In the genomic region with DNA sequence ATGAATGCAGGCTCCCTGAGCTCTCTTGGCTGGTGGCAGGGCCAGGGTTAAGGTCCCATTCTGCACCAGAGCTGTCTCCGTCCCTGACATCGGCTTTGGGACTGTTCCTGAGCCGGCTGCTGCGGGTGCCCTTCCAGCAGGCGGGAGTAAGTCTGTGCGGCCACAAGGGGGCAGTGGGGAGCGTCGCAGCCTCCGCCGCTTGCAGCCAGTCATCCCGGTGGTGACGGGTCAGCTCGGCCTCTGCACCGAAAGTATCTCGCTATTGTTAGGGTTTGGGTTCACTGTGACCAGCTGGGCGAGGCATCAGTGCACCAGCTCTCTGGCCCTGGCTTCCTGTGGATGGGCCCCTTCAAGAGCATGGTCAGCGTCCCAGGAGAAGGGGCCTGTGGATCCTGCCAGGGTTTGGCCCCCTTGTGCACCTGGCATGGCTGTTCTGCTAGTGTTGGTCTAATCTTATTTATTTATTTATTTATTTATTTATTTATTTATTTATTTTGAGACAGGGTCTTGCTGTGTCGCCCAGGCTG, we compare ENCODE assay signal across 1 cellular context.
TF ChIP-seq lines count a peak whose summit lies in the region.

No MANE protein-coding gene starts in this region.

TF ChIP-seq in K562, 482 proteins besides CTCF, POLR2A, EP300 and RAD21 (continued from another document):
- TF ChIP-seq, protein P1, sequence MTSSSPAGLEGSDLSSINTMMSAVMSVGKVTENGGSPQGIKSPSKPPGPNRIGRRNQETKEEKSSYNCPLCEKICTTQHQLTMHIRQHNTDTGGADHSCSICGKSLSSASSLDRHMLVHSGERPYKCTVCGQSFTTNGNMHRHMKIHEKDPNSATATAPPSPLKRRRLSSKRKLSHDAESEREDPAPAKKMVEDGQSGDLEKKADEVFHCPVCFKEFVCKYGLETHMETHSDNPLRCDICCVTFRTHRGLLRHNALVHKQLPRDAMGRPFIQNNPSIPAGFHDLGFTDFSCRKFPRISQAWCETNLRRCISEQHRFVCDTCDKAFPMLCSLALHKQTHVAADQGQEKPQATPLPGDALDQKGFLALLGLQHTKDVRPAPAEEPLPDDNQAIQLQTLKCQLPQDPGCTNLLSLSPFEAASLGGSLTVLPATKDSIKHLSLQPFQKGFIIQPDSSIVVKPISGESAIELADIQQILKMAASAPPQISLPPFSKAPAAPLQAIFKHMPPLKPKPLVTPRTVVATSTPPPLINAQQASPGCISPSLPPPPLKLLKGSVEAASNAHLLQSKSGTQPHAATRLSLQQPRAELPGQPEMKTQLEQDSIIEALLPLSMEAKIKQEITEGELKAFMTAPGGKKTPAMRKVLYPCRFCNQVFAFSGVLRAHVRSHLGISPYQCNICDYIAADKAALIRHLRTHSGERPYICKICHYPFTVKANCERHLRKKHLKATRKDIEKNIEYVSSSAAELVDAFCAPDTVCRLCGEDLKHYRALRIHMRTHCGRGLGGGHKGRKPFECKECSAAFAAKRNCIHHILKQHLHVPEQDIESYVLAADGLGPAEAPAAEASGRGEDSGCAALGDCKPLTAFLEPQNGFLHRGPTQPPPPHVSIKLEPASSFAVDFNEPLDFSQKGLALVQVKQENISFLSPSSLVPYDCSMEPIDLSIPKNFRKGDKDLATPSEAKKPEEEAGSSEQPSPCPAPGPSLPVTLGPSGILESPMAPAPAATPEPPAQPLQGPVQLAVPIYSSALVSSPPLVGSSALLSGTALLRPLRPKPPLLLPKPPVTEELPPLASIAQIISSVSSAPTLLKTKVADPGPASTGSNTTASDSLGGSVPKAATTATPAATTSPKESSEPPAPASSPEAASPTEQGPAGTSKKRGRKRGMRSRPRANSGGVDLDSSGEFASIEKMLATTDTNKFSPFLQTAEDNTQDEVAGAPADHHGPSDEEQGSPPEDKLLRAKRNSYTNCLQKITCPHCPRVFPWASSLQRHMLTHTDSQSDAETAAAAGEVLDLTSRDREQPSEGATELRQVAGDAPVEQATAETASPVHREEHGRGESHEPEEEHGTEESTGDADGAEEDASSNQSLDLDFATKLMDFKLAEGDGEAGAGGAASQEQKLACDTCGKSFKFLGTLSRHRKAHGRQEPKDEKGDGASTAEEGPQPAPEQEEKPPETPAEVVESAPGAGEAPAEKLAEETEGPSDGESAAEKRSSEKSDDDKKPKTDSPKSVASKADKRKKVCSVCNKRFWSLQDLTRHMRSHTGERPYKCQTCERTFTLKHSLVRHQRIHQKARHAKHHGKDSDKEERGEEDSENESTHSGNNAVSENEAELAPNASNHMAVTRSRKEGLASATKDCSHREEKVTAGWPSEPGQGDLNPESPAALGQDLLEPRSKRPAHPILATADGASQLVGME (CRISPR knock-in tag; IDR thresholded peaks at IDR 0.05) = no peak
- TF ChIP-seq ZNF561 (CRISPR knock-in tag; conservative IDR thresholded peaks at IDR 0.05) = no peak
- peak; percentile 35; the same call in 1 of the 2 replicates for TF ChIP-seq SMARCA4 (IDR thresholded peaks at IDR 0.05)
- TF ChIP-seq, protein P2, sequence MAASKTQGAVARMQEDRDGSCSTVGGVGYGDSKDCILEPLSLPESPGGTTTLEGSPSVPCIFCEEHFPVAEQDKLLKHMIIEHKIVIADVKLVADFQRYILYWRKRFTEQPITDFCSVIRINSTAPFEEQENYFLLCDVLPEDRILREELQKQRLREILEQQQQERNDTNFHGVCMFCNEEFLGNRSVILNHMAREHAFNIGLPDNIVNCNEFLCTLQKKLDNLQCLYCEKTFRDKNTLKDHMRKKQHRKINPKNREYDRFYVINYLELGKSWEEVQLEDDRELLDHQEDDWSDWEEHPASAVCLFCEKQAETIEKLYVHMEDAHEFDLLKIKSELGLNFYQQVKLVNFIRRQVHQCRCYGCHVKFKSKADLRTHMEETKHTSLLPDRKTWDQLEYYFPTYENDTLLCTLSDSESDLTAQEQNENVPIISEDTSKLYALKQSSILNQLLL (CRISPR knock-in tag; IDR thresholded peaks at IDR 0.05; ENCODE audit: borderline replicate concordance) = no peak
- no peak for TF ChIP-seq ELF2 (CRISPR knock-in tag; IDR thresholded peaks at IDR 0.05)
- TF ChIP-seq ZNF184 (CRISPR knock-in tag; IDR thresholded peaks at IDR 0.05) = no peak
- TF ChIP-seq, protein P3, sequence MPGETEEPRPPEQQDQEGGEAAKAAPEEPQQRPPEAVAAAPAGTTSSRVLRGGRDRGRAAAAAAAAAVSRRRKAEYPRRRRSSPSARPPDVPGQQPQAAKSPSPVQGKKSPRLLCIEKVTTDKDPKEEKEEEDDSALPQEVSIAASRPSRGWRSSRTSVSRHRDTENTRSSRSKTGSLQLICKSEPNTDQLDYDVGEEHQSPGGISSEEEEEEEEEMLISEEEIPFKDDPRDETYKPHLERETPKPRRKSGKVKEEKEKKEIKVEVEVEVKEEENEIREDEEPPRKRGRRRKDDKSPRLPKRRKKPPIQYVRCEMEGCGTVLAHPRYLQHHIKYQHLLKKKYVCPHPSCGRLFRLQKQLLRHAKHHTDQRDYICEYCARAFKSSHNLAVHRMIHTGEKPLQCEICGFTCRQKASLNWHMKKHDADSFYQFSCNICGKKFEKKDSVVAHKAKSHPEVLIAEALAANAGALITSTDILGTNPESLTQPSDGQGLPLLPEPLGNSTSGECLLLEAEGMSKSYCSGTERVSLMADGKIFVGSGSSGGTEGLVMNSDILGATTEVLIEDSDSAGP (CRISPR knock-in tag; IDR thresholded peaks at IDR 0.05) = no peak
- TF ChIP-seq NBN (IDR thresholded peaks at IDR 0.05; ENCODE audit: low read depth) = no peak
- TF ChIP-seq ZNF436 (CRISPR knock-in tag; IDR thresholded peaks at IDR 0.05) = no peak
- no peak for TF ChIP-seq ADNP (tag; IDR thresholded peaks at IDR 0.05)
- TF ChIP-seq ZKSCAN1 (IDR thresholded peaks at IDR 0.05; ENCODE audit: low read depth, low read length) = 0 out of 2 replicates have a peak, but pooled peaks have one; percentile 29
- TF ChIP-seq, protein P4, sequence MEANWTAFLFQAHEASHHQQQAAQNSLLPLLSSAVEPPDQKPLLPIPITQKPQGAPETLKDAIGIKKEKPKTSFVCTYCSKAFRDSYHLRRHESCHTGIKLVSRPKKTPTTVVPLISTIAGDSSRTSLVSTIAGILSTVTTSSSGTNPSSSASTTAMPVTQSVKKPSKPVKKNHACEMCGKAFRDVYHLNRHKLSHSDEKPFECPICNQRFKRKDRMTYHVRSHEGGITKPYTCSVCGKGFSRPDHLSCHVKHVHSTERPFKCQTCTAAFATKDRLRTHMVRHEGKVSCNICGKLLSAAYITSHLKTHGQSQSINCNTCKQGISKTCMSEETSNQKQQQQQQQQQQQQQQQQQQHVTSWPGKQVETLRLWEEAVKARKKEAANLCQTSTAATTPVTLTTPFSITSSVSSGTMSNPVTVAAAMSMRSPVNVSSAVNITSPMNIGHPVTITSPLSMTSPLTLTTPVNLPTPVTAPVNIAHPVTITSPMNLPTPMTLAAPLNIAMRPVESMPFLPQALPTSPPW (CRISPR knock-in tag; IDR thresholded peaks at IDR 0.05) = peak; percentile 24; the same call in 1 of the 2 replicates
- TF ChIP-seq BACH1 (tag; IDR thresholded peaks at IDR 0.05) = no peak
- no peak for TF ChIP-seq ZNF778 (CRISPR knock-in tag; IDR thresholded peaks at IDR 0.05)
- TF ChIP-seq RBBP5 (IDR thresholded peaks at IDR 0.05; ENCODE audit: borderline replicate concordance, insufficient read depth, low read length, poor library complexity, severe bottlenecking) = peak; percentile 61
- peak; percentile 81 for TF ChIP-seq CTBP1 (IDR thresholded peaks at IDR 0.05; ENCODE audit: borderline replicate concordance)
- TF ChIP-seq EP400 (IDR thresholded peaks at IDR 0.05) = no peak
- TF ChIP-seq, protein P5, sequence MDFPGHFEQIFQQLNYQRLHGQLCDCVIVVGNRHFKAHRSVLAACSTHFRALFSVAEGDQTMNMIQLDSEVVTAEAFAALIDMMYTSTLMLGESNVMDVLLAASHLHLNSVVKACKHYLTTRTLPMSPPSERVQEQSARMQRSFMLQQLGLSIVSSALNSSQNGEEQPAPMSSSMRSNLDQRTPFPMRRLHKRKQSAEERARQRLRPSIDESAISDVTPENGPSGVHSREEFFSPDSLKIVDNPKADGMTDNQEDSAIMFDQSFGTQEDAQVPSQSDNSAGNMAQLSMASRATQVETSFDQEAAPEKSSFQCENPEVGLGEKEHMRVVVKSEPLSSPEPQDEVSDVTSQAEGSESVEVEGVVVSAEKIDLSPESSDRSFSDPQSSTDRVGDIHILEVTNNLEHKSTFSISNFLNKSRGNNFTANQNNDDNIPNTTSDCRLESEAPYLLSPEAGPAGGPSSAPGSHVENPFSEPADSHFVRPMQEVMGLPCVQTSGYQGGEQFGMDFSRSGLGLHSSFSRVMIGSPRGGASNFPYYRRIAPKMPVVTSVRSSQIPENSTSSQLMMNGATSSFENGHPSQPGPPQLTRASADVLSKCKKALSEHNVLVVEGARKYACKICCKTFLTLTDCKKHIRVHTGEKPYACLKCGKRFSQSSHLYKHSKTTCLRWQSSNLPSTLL (IDR thresholded peaks at IDR 0.05) = no peak
- TF ChIP-seq JUN (IDR thresholded peaks at IDR 0.05; ENCODE audit: borderline replicate concordance, low read depth, low read length) = no peak
- no peak for TF ChIP-seq JUN (CRISPR knock-in tag; IDR thresholded peaks at IDR 0.05; ENCODE audit: borderline replicate concordance)
- no peak for TF ChIP-seq GATAD2B (IDR thresholded peaks at IDR 0.05; ENCODE audit: borderline replicate concordance)
- TF ChIP-seq SMARCA5 (IDR thresholded peaks at IDR 0.05) = peak; percentile 47; the same call in 1 of the 2 replicates
- no peak for TF ChIP-seq CBX2 (IDR thresholded peaks at IDR 0.05; ENCODE audit: insufficient read depth, low read length, poor library complexity, severe bottlenecking)
- TF ChIP-seq, protein P6, sequence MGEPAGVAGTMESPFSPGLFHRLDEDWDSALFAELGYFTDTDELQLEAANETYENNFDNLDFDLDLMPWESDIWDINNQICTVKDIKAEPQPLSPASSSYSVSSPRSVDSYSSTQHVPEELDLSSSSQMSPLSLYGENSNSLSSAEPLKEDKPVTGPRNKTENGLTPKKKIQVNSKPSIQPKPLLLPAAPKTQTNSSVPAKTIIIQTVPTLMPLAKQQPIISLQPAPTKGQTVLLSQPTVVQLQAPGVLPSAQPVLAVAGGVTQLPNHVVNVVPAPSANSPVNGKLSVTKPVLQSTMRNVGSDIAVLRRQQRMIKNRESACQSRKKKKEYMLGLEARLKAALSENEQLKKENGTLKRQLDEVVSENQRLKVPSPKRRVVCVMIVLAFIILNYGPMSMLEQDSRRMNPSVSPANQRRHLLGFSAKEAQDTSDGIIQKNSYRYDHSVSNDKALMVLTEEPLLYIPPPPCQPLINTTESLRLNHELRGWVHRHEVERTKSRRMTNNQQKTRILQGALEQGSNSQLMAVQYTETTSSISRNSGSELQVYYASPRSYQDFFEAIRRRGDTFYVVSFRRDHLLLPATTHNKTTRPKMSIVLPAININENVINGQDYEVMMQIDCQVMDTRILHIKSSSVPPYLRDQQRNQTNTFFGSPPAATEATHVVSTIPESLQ (CRISPR knock-in tag; IDR thresholded peaks at IDR 0.05) = no peak
- TF ChIP-seq MBD2 (IDR thresholded peaks at IDR 0.05; ENCODE audit: borderline replicate concordance, low read depth) = no peak
- TF ChIP-seq SNIP1 (IDR thresholded peaks at IDR 0.05; ENCODE audit: low read depth) = no peak
